ENCODE assay signal across 9 cellular contexts in genomic region chr2:225670111-225670974, GRCh38.
DNase-seq lines count a peak whose midpoint lies in the region; ATAC-seq, FAIRE-seq and TF ChIP-seq lines count a peak whose summit lies in the region.
"Had no signal": no experiment of that assay in that cellular context is flagged by ENCODE, and none has a peak within 500 bp of the region (broad histone marks: within the 10 kb centered on the region; RNA-seq: fewer than 3 reads in every experiment).

No MANE protein-coding gene starts in this region.

- TF ChIP-seq CTCF in H1 (IDR thresholded peaks at IDR 0.05; ENCODE audit: control extremely low read depth in 1 of 3, insufficient read depth in 1 of 3, low read depth in 1 of 3, low read length in 3 of 3) (peak in 2 of 3 experiments; percentile 19 to 27; a peak in 2 of 4 replicates), pancreas (IDR thresholded peaks at IDR 0.05) (peak in 1 of 4 donors; percentile 24)

- no peak overlapping the region for H2AFZ ChIP-seq in H1 (ENCODE audit: low read length)

- H3K4me1 ChIP-seq in H1 (replicated peaks in 1 of 4; ENCODE audit: control insufficient read depth in 3 of 4, insufficient read depth in 4 of 4, low read length in 3 of 4) (peaks cover 0 to 3% (median 0%) of the 10 kb centered on the region in 4 experiments; a peak in 1 of 7 replicates), pancreas (no peaks in the 10 kb centered on the region)

- no peak overlapping the region for H3K4ac ChIP-seq in H1 (replicated peaks; ENCODE audit: insufficient read length, low read depth, low read length)

- no peak overlapping the region for H2BK5ac ChIP-seq in H1 (ENCODE audit: low read depth, low read length)

- no peak overlapping the region for H3K18ac ChIP-seq in H1 (ENCODE audit: extremely low read depth, low read length)

- H4K8ac ChIP-seq in H1 (ENCODE audit: extremely low read depth, insufficient read depth, low read length), result no peak overlapping the region

- no peak overlapping the region for H3K4me2 ChIP-seq in H1 (ENCODE audit: insufficient read depth in 1 of 2, low read depth in 2 of 2, low read length in 2 of 2)

- H3K9ac ChIP-seq in H1 (replicated peaks in 1 of 4; ENCODE audit: extremely low read depth in 1 of 4, low read depth in 3 of 4, low read length in 3 of 4), result no peak overlapping the region

- TF ChIP-seq EP300 in H1 (IDR thresholded peaks at IDR 0.05; ENCODE audit: borderline replicate concordance in 1 of 2, low read depth in 2 of 2, low read length in 2 of 2), result no peak

- H3K56ac ChIP-seq in H1 (replicated peaks; ENCODE audit: insufficient read length, low read depth, low read length), result no peak overlapping the region

- H2BK20ac ChIP-seq in H1 (ENCODE audit: low read length), result no peak overlapping the region

- H4K20me1 ChIP-seq in H1 (replicated peaks in 1 of 2; ENCODE audit: control insufficient read depth in 1 of 2, insufficient read depth in 2 of 2, low read length in 2 of 2), result no peaks in the 10 kb centered on the region

- peak; percentile 62 to 70 for TF ChIP-seq RAD21 in H1 (IDR thresholded peaks at IDR 0.05 in 1 of 2, conservative IDR thresholded peaks at IDR 0.05 in 1 of 2; ENCODE audit: low read depth in 2 of 2, low read length in 2 of 2)

- H2BK120ac ChIP-seq in H1 (replicated peaks; ENCODE audit: low read depth, low read length), result no peak overlapping the region

- H3K36me3 ChIP-seq in H1 (ENCODE audit: control insufficient read depth in 2 of 4, insufficient read depth in 4 of 4, low read length in 3 of 4), result no peaks in the 10 kb centered on the region
- no peaks in the 10 kb centered on the region for H3K36me3 ChIP-seq in pancreas

- H3K23ac ChIP-seq in H1 (ENCODE audit: insufficient read length), result no peak overlapping the region

- TF ChIP-seq POLR2A in H1 (IDR thresholded peaks at IDR 0.05; ENCODE audit: control extremely low read depth in 1 of 2, low read depth in 2 of 2, low read length in 2 of 2), result no peak

- CTCF ChIA-PET in H1 (lab: Charles Lee; ENCODE audit: partially characterized antibody), result interaction anchor here (0.6 to 1.8 kb wide), 12 partner anchors 9 to 1321 kb away, joined by 3 to 5 read pairs (median 3); no protein-coding TSS in a partner anchor

- no peaks in the 10 kb centered on the region for H3K79me2 ChIP-seq in H1 (ENCODE audit: control insufficient read depth in 1 of 2, insufficient read depth in 2 of 2, low read length in 2 of 2)

- H2AK5ac ChIP-seq in H1 (ENCODE audit: low read depth, low read length), result no peak overlapping the region

- H4K5ac ChIP-seq in H1 (ENCODE audit: insufficient read length, low read depth, low read length), result no peak overlapping the region

- POLR2A ChIA-PET in H1 (lab: Charles Lee; ENCODE audit: partially characterized antibody), result no interaction called here

- DNase-seq in G401 (ENCODE audit: low spot score) (peak; percentile 75), NCI-H2171 (lab: John Stamatoyannopoulos, UW) (peak; percentile 3), H1 (ENCODE audit: low read depth in 1 of 2, low spot score in 2 of 2) (no peak), pancreas (no peak), HuH-7 (ENCODE audit: low spot score) (no peak), head of caudate nucleus (no peak)
- DNase-seq: activated naive CD4-positive, alpha-beta T cell treated with Interleukin-2 at 50 U/mL for 16 hours had no signal

- FAIRE-seq in H1 (lab: Jason Lieb, UNC) (no peak), pancreas (lab: Jason Lieb, UNC) (peak; percentile 81)

- H2BK12ac ChIP-seq in H1 (ENCODE audit: low read depth, low read length), result no peak overlapping the region

- H3K27me3 ChIP-seq in H1 (replicated peaks in 1 of 4; ENCODE audit: control insufficient read depth in 3 of 4, extremely low read depth in 1 of 4, insufficient read depth in 3 of 4, low read length in 3 of 4), result no peaks in the 10 kb centered on the region
- no peaks in the 10 kb centered on the region for H3K27me3 ChIP-seq in pancreas

- H3K9me3 ChIP-seq in H1 (ENCODE audit: insufficient read depth in 2 of 2, low read depth in 1 of 2, low read length in 1 of 2) (no peaks in the 10 kb centered on the region), pancreas (no peaks in the 10 kb centered on the region)

- 71% methylated on average over 4 of the region's 4 CpGs; no CpG with 5 or more reads in 1 of the 2 experiments for WGBS in H1 (ENCODE audit: extremely low coverage in 1 of 2, insufficient coverage in 1 of 2, insufficient read length in 1 of 2, insufficient replicate concordance in 2 of 2, low coverage in 1 of 2, low lambda C conversion rate in 2 of 2, missing lambda C conversion rate in 1 of 2), 2 experiments
- WGBS in pancreas, 2 donors, result 49 to 52% methylated on average over 4 of the region's 4 CpGs

- H3K14ac ChIP-seq in H1 (ENCODE audit: insufficient read length), result no peak overlapping the region

- H3K27ac ChIP-seq in H1 (ENCODE audit: low read depth, low read length) (no peak overlapping the region), pancreas (no peak overlapping the region)

- no peaks in the 10 kb centered on the region for H3K23me2 ChIP-seq in H1 (ENCODE audit: low read depth, low read length)

- no peak overlapping the region for H3K4me3 ChIP-seq in H1 (ENCODE audit: extremely low read depth in 1 of 4, insufficient read depth in 2 of 4, low read depth in 3 of 4, low read length in 4 of 4)
- H3K4me3 ChIP-seq in pancreas, result no peak overlapping the region

- no peak overlapping the region for H4K91ac ChIP-seq in H1 (replicated peaks; ENCODE audit: insufficient read length, low read length)

- no peak overlapping the region for H2BK15ac ChIP-seq in H1 (ENCODE audit: low read length)

- in situ Hi-C loops in G401 (cut with HindIII; ENCODE audit: low sequenced_read_pairs), result no loop called here

- ATAC-seq in pancreas, result peak in 2 of 4 donors; percentile 44 to 46
- ATAC-seq in HG03196 (IDR thresholded peaks at IDR 0.05; ENCODE audit: unreplicated experiment), result no peak
- ATAC-seq in HG02623 (IDR thresholded peaks at IDR 0.05; ENCODE audit: unreplicated experiment), result no peak

- intact Hi-C loops in pancreas (cut with DNase I), result loop anchor here in 1 of 3 donors (10.0 kb wide), 1 partner anchor 1314 kb away; no protein-coding TSS in a partner anchor
- intact Hi-C loops in head of caudate nucleus (cut with DNase I), result loop anchor here (10.0 kb wide), 1 partner anchor 1314 kb away; no protein-coding TSS in a partner anchor

- no peaks in the 10 kb centered on the region for H3K79me1 ChIP-seq in H1 (ENCODE audit: low read depth, low read length)

TF ChIP-seq in H1, 55 proteins besides CTCF, POLR2A, EP300 and RAD21:
- TF ChIP-seq JUN (IDR thresholded peaks at IDR 0.05; ENCODE audit: low read depth, low read length), result no peak
- no peak for TF ChIP-seq EZH2 (IDR thresholded peaks at IDR 0.05; ENCODE audit: low read depth, low read length, severe bottlenecking)
- TF ChIP-seq TAF1 (IDR thresholded peaks at IDR 0.05; ENCODE audit: low read depth, low read length), result no peak
- TF ChIP-seq CTBP2 (IDR thresholded peaks at IDR 0.05; ENCODE audit: borderline replicate concordance, insufficient read depth, insufficient read length, low read length), result no peak
TF ChIP-seq in H1: peak in this region for 0.

Comparison
In these comparisons a context has a peak if more than half of its experiments do, and no peak if none do; other contexts are left out.
1. DNase-seq: peak in G401 (single experiment) and NCI-H2171 (single experiment); none in H1 (0 of 2), pancreas (0 of 6), HuH-7 (single experiment) and head of caudate nucleus (0 of 42).